8 cellular contexts compared by ENCODE assay signal in genomic region chr12:69240625-69240984, GRCh38. TPM values are rescaled to one million over a fixed set of nuclear protein-coding genes. Genes with fewer than 3 reads are reported as not detected.
DNase-seq lines count a peak whose midpoint lies in the region; ATAC-seq and TF ChIP-seq lines count a peak whose summit lies in the region.

No MANE protein-coding gene starts in this region.

- CTCF ChIA-PET in Panc1 (lab: Charles Lee) = interaction anchor here (0.6 kb wide), 1 partner anchor 18 kb away, joined by 3 read pairs; no protein-coding TSS in a partner anchor

- in situ Hi-C loops in Panc1 (cut with HindIII; ENCODE audit: low pct_unique_long_range_greater_than_20kb, low sequenced_read_pairs) = no loop called here

- H3K4me1 ChIP-seq in Panc1 (ENCODE audit: control insufficient read depth, insufficient read depth, low read length) = peaks cover 34% of the 10 kb centered on the region
- H3K4me1 ChIP-seq in mucosa of rectum (ENCODE audit: control insufficient read depth in 2 of 2, insufficient read depth in 2 of 2, low read length in 2 of 2) = peaks cover 23 to 25% of the 10 kb centered on the region in 2 donors

- peaks cover 56% of the 10 kb centered on the region for H3K4me1 Mint-ChIP-seq in activated T-cell treated with anti-CD3 and anti-CD28 coated beads, Interleukin-2, amount 50 U/mL, for 4 hours (ENCODE audit: low read depth)
- H3K4me1 Mint-ChIP-seq in central memory CD8-positive, alpha-beta T cell = peaks cover 42% of the 10 kb centered on the region
- H3K4me1 Mint-ChIP-seq in type B pancreatic cell (ENCODE audit: unreplicated experiment) = peaks cover 24% of the 10 kb centered on the region

- no peaks in the 10 kb centered on the region for H3K9me3 ChIP-seq in Panc1 (ENCODE audit: control insufficient read depth, insufficient read depth, low read depth, low read length)
- no peaks in the 10 kb centered on the region for H3K9me3 ChIP-seq in mucosa of rectum (ENCODE audit: control insufficient read depth in 2 of 2, low read length in 2 of 2)

- POLR2A ChIA-PET in Panc1 (lab: Charles Lee) = no interaction called here

- H3K36me3 ChIP-seq in Panc1 (ENCODE audit: control insufficient read depth, insufficient read depth, low read length) = peaks cover 3% of the 10 kb centered on the region
- peaks cover 0 to 3% of the 10 kb centered on the region in 2 donors for H3K36me3 ChIP-seq in mucosa of rectum (ENCODE audit: control insufficient read depth in 2 of 2, insufficient read depth in 2 of 2, low read length in 2 of 2)

- peak overlapping the region; percentile 88 to 94 for H3K4me3 ChIP-seq in Panc1 (ENCODE audit: low read depth in 2 of 2, low read length in 2 of 2)
- peak overlapping the region; percentile 83 to 87 for H3K4me3 ChIP-seq in mucosa of rectum (ENCODE audit: low read length in 2 of 2)

- H3K9ac ChIP-seq in mucosa of rectum (ENCODE audit: low read depth in 1 of 2, low read length in 2 of 2) = peak overlapping the region; percentile 92 to 94

- H3K27me3 ChIP-seq in Panc1 (ENCODE audit: control insufficient read depth, insufficient read depth, low read length) (no peaks in the 10 kb centered on the region), mucosa of rectum (ENCODE audit: control insufficient read depth in 2 of 2, insufficient read depth in 2 of 2, low read length in 2 of 2) (no peaks in the 10 kb centered on the region)

- H3K27ac ChIP-seq in Panc1 (ENCODE audit: low read length) = peak overlapping the region; percentile 95
- peak overlapping the region; percentile 92 to 94 for H3K27ac ChIP-seq in mucosa of rectum (ENCODE audit: low read depth in 2 of 2, low read length in 2 of 2)

- TF ChIP-seq CTCF in Panc1 (IDR thresholded peaks at IDR 0.05) (no peak), type B pancreatic cell (conservative IDR thresholded peaks at IDR 0.05) (no peak)

- H3K9me3 Mint-ChIP-seq in activated T-cell treated with anti-CD3 and anti-CD28 coated beads, Interleukin-2, amount 50 U/mL, for 4 hours = no peaks in the 10 kb centered on the region
- H3K9me3 Mint-ChIP-seq in central memory CD8-positive, alpha-beta T cell = no peaks in the 10 kb centered on the region
- no peaks in the 10 kb centered on the region for H3K9me3 Mint-ChIP-seq in type B pancreatic cell

- H3K27ac Mint-ChIP-seq in central memory CD8-positive, alpha-beta T cell (ENCODE audit: low read depth) = peak overlapping the region; percentile 99
- peak overlapping the region; percentile 98 for H3K27ac Mint-ChIP-seq in type B pancreatic cell

- no peaks in the 10 kb centered on the region for H3K27me3 Mint-ChIP-seq in activated T-cell treated with anti-CD3 and anti-CD28 coated beads, Interleukin-2, amount 50 U/mL, for 4 hours (ENCODE audit: low read depth)
- no peaks in the 10 kb centered on the region for H3K27me3 Mint-ChIP-seq in central memory CD8-positive, alpha-beta T cell
- no peaks in the 10 kb centered on the region for H3K27me3 Mint-ChIP-seq in type B pancreatic cell

- intact Hi-C loops in Panc1 (cut with micrococcal nuclease; ENCODE audit: unreplicated experiment) = no loop called here

- peak overlapping the region; percentile 92 for H3K4me3 Mint-ChIP-seq in activated T-cell treated with anti-CD3 and anti-CD28 coated beads, Interleukin-2, amount 50 U/mL, for 4 hours
- H3K4me3 Mint-ChIP-seq in central memory CD8-positive, alpha-beta T cell = peak overlapping the region; percentile 100
- peak overlapping the region; percentile 98 for H3K4me3 Mint-ChIP-seq in type B pancreatic cell

- H3K36me3 Mint-ChIP-seq in activated T-cell treated with anti-CD3 and anti-CD28 coated beads, Interleukin-2, amount 50 U/mL, for 4 hours (ENCODE audit: insufficient read depth) = peaks cover 7% of the 10 kb centered on the region
- H3K36me3 Mint-ChIP-seq in central memory CD8-positive, alpha-beta T cell (ENCODE audit: insufficient read depth) = peaks cover 20% of the 10 kb centered on the region
- H3K36me3 Mint-ChIP-seq in type B pancreatic cell = peaks cover 18% of the 10 kb centered on the region

- peak; percentile 11 for DNase-seq in activated T-cell treated with anti-CD3 and anti-CD28 coated beads, Interleukin-2, amount 50 U/mL, for 4 hours
- no peak for DNase-seq in activated T-cell treated with anti-CD3 and anti-CD28 coated beads, Interleukin-2, amount 50 U/mL, for 1 hour
- DNase-seq in Panc1 (ENCODE audit: low read depth, low spot score) (no peak), type B pancreatic cell (ENCODE audit: extremely low spot score, unreplicated experiment) (no peak), cerebellar cortex (ENCODE audit: low spot score) (no peak), left lobe of liver (ENCODE audit: low spot score) (no peak)
- no peak for DNase-seq in central memory CD8-positive, alpha-beta T cell (ENCODE audit: low spot score in 2 of 2)

- BruUV-seq in Panc1 (replicated peaks; lab: Mats Ljungman, UMichigan) = no TSS peak

- ATAC-seq in activated T-cell treated with anti-CD3 and anti-CD28 coated beads, Interleukin-2, amount 50 U/mL, for 4 hours = peak in 1 of 2 donors; percentile 12
- ATAC-seq in Panc1 (no peak), left lobe of liver (no peak)
- ATAC-seq in central memory CD8-positive, alpha-beta T cell (replicated peaks; ENCODE audit: extremely low read depth, poor library complexity, severe bottlenecking) = no peak

RNA-seq across cellular contexts. Expression of gene CPSF6, which starts 1.2 kb away (rescaled TPM):
- total RNA-seq in activated T-cell treated with anti-CD3 and anti-CD28 coated beads, Interleukin-2, amount 50 U/mL, for 4 hours = 100 to 1,000 TPM in 1 of 3 donors, 10 to 100 TPM in 2; 94.5 to 103 (median 95.3) TPM
- 82.0 TPM for total RNA-seq in Panc1 (2021; ENCODE audit: unreplicated experiment)
- polyA plus RNA-seq in Panc1 (2012; ENCODE audit: insufficient read length) = 123 TPM
- total RNA-seq in type B pancreatic cell (ENCODE audit: low replicate concordance) = 76.9 and 128 TPM in 2 replicates
- total RNA-seq in left lobe of liver = 17.8 TPM
